Comparison of ENCODE assay signal across 7 cellular contexts in the genomic region with DNA sequence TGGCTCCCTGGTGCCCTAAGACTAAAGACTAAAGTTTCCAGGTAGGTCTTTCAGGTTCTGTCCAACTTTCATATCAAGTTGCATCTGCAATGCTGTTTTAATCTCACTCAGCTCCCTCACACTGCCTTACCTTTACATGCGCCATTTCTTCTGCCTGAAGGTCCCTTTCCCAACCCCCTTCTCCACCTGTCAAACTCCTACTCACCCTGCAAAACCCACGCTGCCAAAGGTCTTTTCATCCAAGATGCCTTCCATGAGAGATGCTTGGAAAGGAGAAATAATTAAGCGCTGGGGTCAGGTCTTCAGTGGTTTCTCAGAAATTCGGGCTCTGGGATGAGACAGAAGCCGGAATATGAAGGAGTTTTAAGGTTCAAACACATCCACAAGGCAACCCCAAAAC.
"Had no signal": no experiment of that assay in that cellular context is flagged by ENCODE, and none has a peak within 500 bp of the region (broad histone marks: within the 10 kb centered on the region; RNA-seq: fewer than 3 reads in every experiment).

No MANE protein-coding gene starts in this region.

- H3K4me3 Mint-ChIP-seq: IgD-negative memory B cell had no signal

- H3K27ac ChIP-seq: HL-60, KMS-11 had no signal

- ATAC-seq: HepG2 had no signal

- H3K4me2 ChIP-seq: KMS-11 had no signal

- H3K36me3 Mint-ChIP-seq: IgD-negative memory B cell had no signal

- H3K4me1 Mint-ChIP-seq: IgD-negative memory B cell had no signal

- DNase-seq: IMR-90, KBM-7 had no signal

- H3K9ac ChIP-seq: KMS-11 had no signal

- H3K27ac Mint-ChIP-seq: IgD-negative memory B cell had no signal

- H3K4me3 ChIP-seq: K562 had no signal
